In genomic region chr4:12679217-12679616, GRCh38 we compare ENCODE assay signal across 1 cellular context.
TF ChIP-seq lines count a peak whose summit lies in the region.

No MANE protein-coding gene starts in this region.

TF ChIP-seq in HCT116, 20 proteins besides CTCF, POLR2A, EP300 and RAD21 (continued from another document):
- TF ChIP-seq REST (IDR thresholded peaks at IDR 0.05; ENCODE audit: low read depth) (no peak), TCF7L2 (IDR thresholded peaks at IDR 0.05; ENCODE audit: borderline replicate concordance, extremely low read depth, insufficient read depth, insufficient read length) (no peak), EZH2 (IDR thresholded peaks at IDR 0.05) (no peak), ZNF274 (IDR thresholded peaks at IDR 0.05; ENCODE audit: low read depth, low read length) (no peak), ZFX (IDR thresholded peaks at IDR 0.05) (no peak), ATF3 (IDR thresholded peaks at IDR 0.05) (no peak), FOSL1 (IDR thresholded peaks at IDR 0.05; ENCODE audit: low read depth) (no peak), CEBPB (IDR thresholded peaks at IDR 0.05; ENCODE audit: low read depth) (no peak), MAX (IDR thresholded peaks at IDR 0.05) (no peak), SP1 (IDR thresholded peaks at IDR 0.05; ENCODE audit: low read depth) (no peak), JUND (IDR thresholded peaks at IDR 0.05) (no peak), EZH2phosphoT487 (IDR thresholded peaks at IDR 0.05; ENCODE audit: borderline replicate concordance) (no peak), SIN3A (IDR thresholded peaks at IDR 0.05; ENCODE audit: low read depth) (no peak), ZBTB33 (IDR thresholded peaks at IDR 0.05; ENCODE audit: extremely low read depth, insufficient replicate concordance, low read length) (no peak), EGR1 (IDR thresholded peaks at IDR 0.05; ENCODE audit: low read depth) (no peak), ELF1 (IDR thresholded peaks at IDR 0.05; ENCODE audit: borderline replicate concordance, low read depth) (no peak), POLR2AphosphoS5 (IDR thresholded peaks at IDR 0.05; ENCODE audit: low read depth, low read length) (no peak), SRF (IDR thresholded peaks at IDR 0.05; ENCODE audit: low read depth) (no peak), YY1 (IDR thresholded peaks at IDR 0.05; ENCODE audit: extremely low read depth, insufficient replicate concordance, low read depth, low read length) (no peak)
